Comparison of ENCODE assay signal across 9 cellular contexts in genomic region chr3:177602601-177603136, GRCh38.
DNase-seq lines count a peak whose midpoint lies in the region; TF ChIP-seq lines count a peak whose summit lies in the region.
"Had no signal": no experiment of that assay in that cellular context is flagged by ENCODE, and none has a peak within 500 bp of the region (broad histone marks: within the 10 kb centered on the region; RNA-seq: fewer than 3 reads in every experiment).

No MANE protein-coding gene starts in this region.

- no peak overlapping the region for H3K4me3 Mint-ChIP-seq in activated naive CD8-positive, alpha-beta T cell
- H3K4me3 Mint-ChIP-seq in activated naive CD8-positive, alpha-beta T cell treated with anti-CD3 and anti-CD28 coated beads for 36 hours: no peak overlapping the region
- H3K4me3 Mint-ChIP-seq in type B pancreatic cell: peak overlapping the region; percentile 3

- H2BK120ac ChIP-seq in neuronal stem cell (ENCODE audit: low read depth, low read length): no peak overlapping the region

- H3K4ac ChIP-seq in neuronal stem cell (ENCODE audit: low read length): no peak overlapping the region

- no peak overlapping the region for H3K9ac ChIP-seq in neuronal stem cell (ENCODE audit: low read depth, low read length, poor library complexity)

- H3K27me3 ChIP-seq in esophagus (ENCODE audit: control insufficient read depth in 1 of 2, insufficient read depth in 2 of 2, low read length in 2 of 2) (no peaks in the 10 kb centered on the region), neuronal stem cell (ENCODE audit: control insufficient read depth in 3 of 3, insufficient read depth in 3 of 3, low read depth in 1 of 3, low read length in 3 of 3) (no peaks in the 10 kb centered on the region)
- H3K27me3 ChIP-seq: heart right ventricle had no signal

- no peak overlapping the region for H2AFZ ChIP-seq in neuronal stem cell (ENCODE audit: low read length)

- H3K23ac ChIP-seq in neuronal stem cell (ENCODE audit: low read depth, low read length, poor library complexity): no peak overlapping the region

- peak overlapping the region; percentile 17 for H3K27ac Mint-ChIP-seq in activated naive CD8-positive, alpha-beta T cell
- no peak overlapping the region for H3K27ac Mint-ChIP-seq in activated naive CD8-positive, alpha-beta T cell treated with anti-CD3 and anti-CD28 coated beads for 36 hours
- H3K27ac Mint-ChIP-seq in type B pancreatic cell: peak overlapping the region; percentile 86

- peaks cover 0 to 2% of the 10 kb centered on the region in 2 donors for H3K4me1 ChIP-seq in esophagus (ENCODE audit: control insufficient read depth in 2 of 2, insufficient read depth in 2 of 2, low read length in 1 of 2)
- peaks cover 0 to 14% of the 10 kb centered on the region in 2 donors for H3K4me1 ChIP-seq in neuronal stem cell (ENCODE audit: control insufficient read depth in 2 of 2, insufficient read depth in 1 of 2, low read depth in 1 of 2, low read length in 2 of 2)

- H3K79me1 ChIP-seq in neuronal stem cell (ENCODE audit: low read depth, low read length): no peaks in the 10 kb centered on the region

- H3K9me3 ChIP-seq in esophagus (ENCODE audit: control insufficient read depth in 2 of 2, insufficient read depth in 1 of 2, low read depth in 1 of 2, low read length in 1 of 2) (no peaks in the 10 kb centered on the region), neuronal stem cell (replicated peaks in 1 of 2; ENCODE audit: control insufficient read depth in 2 of 2, insufficient read depth in 1 of 2, low read depth in 1 of 2, low read length in 2 of 2) (peaks cover 0 to 13% of the 10 kb centered on the region in 2 donors)

- no peaks in the 10 kb centered on the region for H3K27me3 Mint-ChIP-seq in activated naive CD8-positive, alpha-beta T cell
- H3K27me3 Mint-ChIP-seq in activated naive CD8-positive, alpha-beta T cell treated with anti-CD3 and anti-CD28 coated beads for 36 hours: no peaks in the 10 kb centered on the region
- no peaks in the 10 kb centered on the region for H3K27me3 Mint-ChIP-seq in type B pancreatic cell

- H3K9me3 Mint-ChIP-seq in activated naive CD8-positive, alpha-beta T cell (ENCODE audit: low read depth): no peaks in the 10 kb centered on the region
- H3K9me3 Mint-ChIP-seq in activated naive CD8-positive, alpha-beta T cell treated with anti-CD3 and anti-CD28 coated beads for 36 hours: peaks cover 10% of the 10 kb centered on the region
- H3K9me3 Mint-ChIP-seq in type B pancreatic cell: peaks cover 5% of the 10 kb centered on the region

- H4K91ac ChIP-seq in neuronal stem cell (ENCODE audit: low read depth, low read length, poor library complexity): no peak overlapping the region

- 37 to 43% methylated on average over 2 of the region's 2 CpGs for WGBS in esophagus, 2 donors
- no CpG with 5 or more reads among the region's 2 CpGs for WGBS in neuronal stem cell (ENCODE audit: extremely low coverage in 2 of 2, insufficient read length in 2 of 2, insufficient replicate concordance in 1 of 2), 2 donors

- H3K4me3 ChIP-seq in esophagus (ENCODE audit: low read depth in 1 of 2, low read length in 2 of 2): no peak overlapping the region
- H3K4me3 ChIP-seq in neuronal stem cell (ENCODE audit: low read length in 2 of 2): no peak overlapping the region
- H3K4me3 ChIP-seq: heart right ventricle had no signal

- no peak for DNase-seq in activated naive CD8-positive, alpha-beta T cell treated with anti-CD3 and anti-CD28 coated beads for 36 hours
- DNase-seq in NCI-H2227 treated with DMSO at 0.1 percent for 48 hours (lab: John Stamatoyannopoulos, UW) (peak; percentile 40), type B pancreatic cell (ENCODE audit: extremely low spot score, unreplicated experiment) (no peak), HK-2 (ENCODE audit: unreplicated experiment) (no peak), GF-D8 (lab: John Stamatoyannopoulos, UW) (no peak), neuronal stem cell (ENCODE audit: low spot score) (no peak)
- DNase-seq: heart right ventricle had no signal

- no peak overlapping the region for H2BK15ac ChIP-seq in neuronal stem cell (ENCODE audit: low read length)

- H2BK5ac ChIP-seq in neuronal stem cell (ENCODE audit: low read length): no peak overlapping the region

- no peak overlapping the region for H3K18ac ChIP-seq in neuronal stem cell (ENCODE audit: low read length)

- no peak overlapping the region for H4K8ac ChIP-seq in neuronal stem cell (ENCODE audit: low read depth, low read length)

- no peaks in the 10 kb centered on the region for H3K36me3 ChIP-seq in esophagus (ENCODE audit: control insufficient read depth in 2 of 2, insufficient read depth in 2 of 2, low read length in 1 of 2)
- no peaks in the 10 kb centered on the region for H3K36me3 ChIP-seq in neuronal stem cell (replicated peaks in 1 of 2; ENCODE audit: control insufficient read depth in 2 of 2, insufficient read depth in 2 of 2, low read length in 2 of 2)
- H3K36me3 ChIP-seq: heart right ventricle had no signal

- no peak overlapping the region for H3K4me2 ChIP-seq in neuronal stem cell (ENCODE audit: insufficient read depth, low read length, poor library complexity, severe bottlenecking)

- peaks cover 4% of the 10 kb centered on the region for H3K36me3 Mint-ChIP-seq in activated naive CD8-positive, alpha-beta T cell
- H3K36me3 Mint-ChIP-seq in activated naive CD8-positive, alpha-beta T cell treated with anti-CD3 and anti-CD28 coated beads for 36 hours: peaks cover 7% of the 10 kb centered on the region
- H3K36me3 Mint-ChIP-seq in type B pancreatic cell: peaks cover 4% of the 10 kb centered on the region

- peaks cover 60% of the 10 kb centered on the region for H3K4me1 Mint-ChIP-seq in activated naive CD8-positive, alpha-beta T cell (ENCODE audit: low read depth)
- peaks cover 53% of the 10 kb centered on the region for H3K4me1 Mint-ChIP-seq in activated naive CD8-positive, alpha-beta T cell treated with anti-CD3 and anti-CD28 coated beads for 36 hours
- H3K4me1 Mint-ChIP-seq in type B pancreatic cell (ENCODE audit: unreplicated experiment): peaks cover 55% of the 10 kb centered on the region

- H3K27ac ChIP-seq in esophagus (ENCODE audit: low read depth in 2 of 2, low read length in 1 of 2) (peak overlapping the region; percentile 80 to 87), neuronal stem cell (replicated peaks; ENCODE audit: low read length) (no peak overlapping the region)

- no peak overlapping the region for H2AK5ac ChIP-seq in neuronal stem cell (ENCODE audit: low read depth, low read length)

- TF ChIP-seq CTCF in type B pancreatic cell (conservative IDR thresholded peaks at IDR 0.05): no peak

- no peak overlapping the region for H3K14ac ChIP-seq in neuronal stem cell (ENCODE audit: low read length)

- no peak overlapping the region for H2BK12ac ChIP-seq in neuronal stem cell (ENCODE audit: low read length)
